10 cellular contexts compared by ENCODE assay signal in genomic region chr10:58157076-58157766, GRCh38.
DNase-seq lines count a peak whose midpoint lies in the region; ATAC-seq and TF ChIP-seq lines count a peak whose summit lies in the region.
"Had no signal": no experiment of that assay in that cellular context is flagged by ENCODE, and none has a peak within 500 bp of the region (broad histone marks: within the 10 kb centered on the region; RNA-seq: fewer than 3 reads in every experiment).

No MANE protein-coding gene starts in this region.

- H3K4me1 ChIP-seq in foreskin keratinocyte: peaks cover 4% of the 10 kb centered on the region
- H3K4me1 ChIP-seq in Peyer's patch: no peaks in the 10 kb centered on the region
- no peaks in the 10 kb centered on the region for H3K4me1 ChIP-seq in heart left ventricle
- no peaks in the 10 kb centered on the region for H3K4me1 ChIP-seq in CD8-positive, alpha-beta memory T cell (ENCODE audit: insufficient read depth, low read length)
- H3K4me1 ChIP-seq: pancreas had no signal

- H3K27ac ChIP-seq in foreskin keratinocyte (no peak overlapping the region), Peyer's patch (no peak overlapping the region), heart left ventricle (no peak overlapping the region)
- H3K27ac ChIP-seq in CD8-positive, alpha-beta memory T cell (ENCODE audit: low read depth, low read length): no peak overlapping the region
- H3K27ac ChIP-seq: pancreas had no signal

- intact Hi-C loops in heart left ventricle (cut with DNase I): loop anchor here in 2 of 10 donors (10.0 kb wide), 2 partner anchors 572 to 812 kb away; no protein-coding TSS in a partner anchor

- H3K9me3 ChIP-seq in Peyer's patch (no peaks in the 10 kb centered on the region), heart left ventricle (no peaks in the 10 kb centered on the region)
- H3K9me3 ChIP-seq in CD8-positive, alpha-beta memory T cell (ENCODE audit: low read length): no peaks in the 10 kb centered on the region
- H3K9me3 ChIP-seq: pancreas had no signal

- H3K4me3 Mint-ChIP-seq in CD8-positive, alpha-beta memory T cell: no peak overlapping the region
- H3K4me3 Mint-ChIP-seq: activated naive CD8-positive, alpha-beta T cell treated with anti-CD3 and anti-CD28 coated beads, Interleukin-2, amount 10 ng/mL, durations not matched to agents 7 days and 5 days had no signal

- H3K4me3 ChIP-seq in Peyer's patch (no peak overlapping the region), heart left ventricle (no peak overlapping the region)
- H3K4me3 ChIP-seq in CD8-positive, alpha-beta memory T cell (ENCODE audit: low read length): no peak overlapping the region
- H3K4me3 ChIP-seq: pancreas had no signal

- H3K36me3 Mint-ChIP-seq in CD8-positive, alpha-beta memory T cell: no peaks in the 10 kb centered on the region
- H3K36me3 Mint-ChIP-seq: activated naive CD8-positive, alpha-beta T cell treated with anti-CD3 and anti-CD28 coated beads, Interleukin-2, amount 10 ng/mL, durations not matched to agents 7 days and 5 days had no signal

- peaks cover 2 to 37% of the 10 kb centered on the region in 2 donors for H3K27me3 Mint-ChIP-seq in CD8-positive, alpha-beta memory T cell

- H3K9me3 Mint-ChIP-seq in CD8-positive, alpha-beta memory T cell: no peaks in the 10 kb centered on the region
- H3K9me3 Mint-ChIP-seq: activated naive CD8-positive, alpha-beta T cell treated with anti-CD3 and anti-CD28 coated beads, Interleukin-2, amount 10 ng/mL, durations not matched to agents 7 days and 5 days had no signal

- H3K27ac Mint-ChIP-seq in CD8-positive, alpha-beta memory T cell: no peak overlapping the region
- H3K27ac Mint-ChIP-seq: activated naive CD8-positive, alpha-beta T cell treated with anti-CD3 and anti-CD28 coated beads, Interleukin-2, amount 10 ng/mL, durations not matched to agents 7 days and 5 days had no signal

- TF ChIP-seq POLR2A in Peyer's patch (IDR thresholded peaks at IDR 0.05): no peak
- TF ChIP-seq POLR2A in heart left ventricle (IDR thresholded peaks at IDR 0.05): no peak

- no peak for TF ChIP-seq CTCF in AG09319 (IDR thresholded peaks at IDR 0.05; ENCODE audit: low read depth, low read length)
- TF ChIP-seq CTCF in foreskin keratinocyte (conservative IDR thresholded peaks at IDR 0.05): no peak
- TF ChIP-seq CTCF in Peyer's patch (IDR thresholded peaks at IDR 0.05): no peak
- TF ChIP-seq CTCF in heart left ventricle (IDR thresholded peaks at IDR 0.05): no peak

- 64 to 72% (median 68%) methylated on average over 7 of the region's 7 CpGs for WGBS in heart left ventricle, 4 donors

- ATAC-seq in SK-N-SH treated with all-trans-retinoic acid at 6 μM for 48 hours (peak; percentile 91), foreskin keratinocyte (peak; percentile 90), heart left ventricle (no peak)

- H3K36me3 ChIP-seq in Peyer's patch (no peaks in the 10 kb centered on the region), heart left ventricle (no peaks in the 10 kb centered on the region)
- H3K36me3 ChIP-seq in CD8-positive, alpha-beta memory T cell (ENCODE audit: insufficient read depth, low read length): no peaks in the 10 kb centered on the region
- H3K36me3 ChIP-seq: pancreas had no signal

- POLR2A ChIA-PET in CD8-positive, alpha-beta memory T cell (lab: Charles Lee): no interaction called here

- no peaks in the 10 kb centered on the region for H3K4me1 Mint-ChIP-seq in CD8-positive, alpha-beta memory T cell
- H3K4me1 Mint-ChIP-seq: activated naive CD8-positive, alpha-beta T cell treated with anti-CD3 and anti-CD28 coated beads, Interleukin-2, amount 10 ng/mL, durations not matched to agents 7 days and 5 days had no signal

- peak; percentile 96 for DNase-seq in AG09319 (ENCODE audit: extremely low read depth, low read depth)
- DNase-seq in HS-5 (ENCODE audit: low read depth): peak; percentile 96
- peak; percentile 78 to 88 for DNase-seq in foreskin keratinocyte
- DNase-seq in Peyer's patch: no peak
- no peak for DNase-seq in heart left ventricle
- no peak for DNase-seq in effector CD4-positive, alpha-beta T cell
- DNase-seq in CD8-positive, alpha-beta memory T cell: no peak
- DNase-seq: activated naive CD8-positive, alpha-beta T cell treated with anti-CD3 and anti-CD28 coated beads, Interleukin-2, amount 10 ng/mL, durations not matched to agents 7 days and 5 days had no signal

- H3K27me3 ChIP-seq in foreskin keratinocyte (peaks cover 15% of the 10 kb centered on the region), Peyer's patch (no peaks in the 10 kb centered on the region), heart left ventricle (peaks cover 0 to under 1% (median 0%) of the 10 kb centered on the region in 9 donors)
- H3K27me3 ChIP-seq in CD8-positive, alpha-beta memory T cell (ENCODE audit: insufficient read depth, low read length, poor library complexity, severe bottlenecking): no peaks in the 10 kb centered on the region

- CTCF ChIA-PET in CD8-positive, alpha-beta memory T cell (lab: Charles Lee): no interaction called here

TF ChIP-seq in SK-N-SH treated with all-trans-retinoic acid at 6 μM for 48 hours, 23 proteins besides CTCF, POLR2A, EP300 and RAD21:
- TF ChIP-seq POU6F1 (CRISPR knock-in tag; IDR thresholded peaks at IDR 0.05; ENCODE audit: borderline replicate concordance, low read depth) (no peak), TOX (CRISPR knock-in tag; IDR thresholded peaks at IDR 0.05; ENCODE audit: borderline replicate concordance) (0 out of 2 replicates have a peak, but pooled peaks have one; percentile 39), ZFP3 (CRISPR knock-in tag; IDR thresholded peaks at IDR 0.05) (no peak), CREB5 (CRISPR knock-in tag; IDR thresholded peaks at IDR 0.05; ENCODE audit: low read depth) (0 out of 2 replicates have a peak, but pooled peaks have one; percentile 47), BACH2 (CRISPR knock-in tag; IDR thresholded peaks at IDR 0.05; ENCODE audit: borderline replicate concordance) (no peak), ISL1 (CRISPR knock-in tag; IDR thresholded peaks at IDR 0.05) (peak; percentile 81), ZC3H10 (CRISPR knock-in tag; IDR thresholded peaks at IDR 0.05) (0 out of 2 replicates have a peak, but pooled peaks have one; percentile 36), ZNF8 (CRISPR knock-in tag; IDR thresholded peaks at IDR 0.05) (no peak), TCF4 (CRISPR knock-in tag; IDR thresholded peaks at IDR 0.05; ENCODE audit: borderline replicate concordance) (no peak)

Comparison
In these comparisons a context has a peak if more than half of its experiments do, and no peak if none do; other contexts are left out.
1. DNase-seq: peak in AG09319 (single experiment), HS-5 (single experiment) and foreskin keratinocyte (2 of 2); none in Peyer's patch (0 of 3), heart left ventricle (0 of 5), effector CD4-positive, alpha-beta T cell (single experiment) and CD8-positive, alpha-beta memory T cell (0 of 5).
2. ATAC-seq: peak in SK-N-SH treated with all-trans-retinoic acid at 6 μM for 48 hours (single experiment) and foreskin keratinocyte (single experiment); none in heart left ventricle (0 of 4).